ENCODE assay signal across 26 cellular contexts in genomic region chr9:111250836-111251452, GRCh38.
"Had no signal": no experiment of that assay in that cellular context is flagged by ENCODE, and none has a peak within 500 bp of the region (broad histone marks: within the 10 kb centered on the region; RNA-seq: fewer than 3 reads in every experiment).

No MANE protein-coding gene starts in this region.

- H3K9me3 Mint-ChIP-seq: effector memory CD8-positive, alpha-beta T cell; immature natural killer cell; memory B cell; mesothelial cell of epicardium; neural progenitor cell had no signal

- H3K4me1 ChIP-seq: esophagus muscularis mucosa, gastrocnemius medialis, left ventricle myocardium inferior, lower lobe of right lung, right atrium auricular region, sigmoid colon, stomach, transverse colon had no signal

- H3K27me3 Mint-ChIP-seq: dendritic cell treated with granulocyte-macrophage colony-stimulating factor and Interleukin-4, amounts not matched to agents 40 ng/mL and 50 ng/mL, for 4 days; effector memory CD8-positive, alpha-beta T cell; memory B cell had no signal

- H3K9me3 ChIP-seq: esophagus muscularis mucosa, gastrocnemius medialis, heart right ventricle, left ventricle myocardium inferior, lower lobe of right lung, ovary, right atrium auricular region, sigmoid colon, stomach, thoracic aorta, transverse colon had no signal

- H3K4me1 Mint-ChIP-seq: immature natural killer cell, memory B cell had no signal

- ATAC-seq: effector memory CD8-positive, alpha-beta T cell; gastrocnemius medialis; heart right ventricle; left cardiac atrium; lower lobe of right lung; natural killer cell treated with Interleukin-12 subunit alpha and Interleukin-12 subunit beta and Interleukin-15 and Interleukin-18, amount 100 ng/mL, for 72 hours had no signal

- H3K27me3 ChIP-seq: esophagus muscularis mucosa, gastrocnemius medialis, heart right ventricle, neural progenitor cell, ovary, right atrium auricular region, sigmoid colon, stomach, transverse colon had no signal

- H3K36me3 Mint-ChIP-seq: immature natural killer cell; memory B cell; mesothelial cell of epicardium; natural killer cell treated with Interleukin-12 subunit alpha and Interleukin-12 subunit beta and Interleukin-15 and Interleukin-18, amount 100 ng/mL, for 72 hours; neural progenitor cell had no signal

- H3K27ac Mint-ChIP-seq: dendritic cell treated with granulocyte-macrophage colony-stimulating factor and Interleukin-4, amounts not matched to agents 40 ng/mL and 50 ng/mL, for 4 days; effector memory CD8-positive, alpha-beta T cell; immature natural killer cell; memory B cell; mesothelial cell of epicardium; natural killer cell treated with Interleukin-12 subunit alpha and Interleukin-12 subunit beta and Interleukin-15 and Interleukin-18, amount 100 ng/mL, for 72 hours; neural progenitor cell had no signal

- H3K27ac ChIP-seq: epithelial cell of prostate, esophagus muscularis mucosa, gastrocnemius medialis, heart right ventricle, left ventricle myocardium inferior, lower lobe of right lung, neural progenitor cell, ovary, right atrium auricular region, sigmoid colon, skin epidermis, stomach, thoracic aorta, transverse colon had no signal

- H3K36me3 ChIP-seq: esophagus muscularis mucosa, gastrocnemius medialis, heart right ventricle, left ventricle myocardium inferior, lower lobe of right lung, neural progenitor cell, ovary, right atrium auricular region, sigmoid colon, stomach, thoracic aorta, transverse colon had no signal

- DNase-seq: effector memory CD8-positive, alpha-beta T cell; gastrocnemius medialis; heart right ventricle; immature natural killer cell; left cardiac atrium; left ventricle myocardium inferior; lower lobe of right lung; nucleus accumbens; ovary; sigmoid colon; stimulated activated CD4-positive, alpha-beta T cell treated with anti-CD3 and anti-CD28 coated beads, Interleukin-2, amount 100 ng/mL, for 24 hours; stimulated activated CD4-positive, alpha-beta T cell treated with anti-CD3 and anti-CD28 coated beads, Interleukin-4, amount 100 ng/mL, for 4 hours; stimulated activated naive CD4-positive, alpha-beta T cell; stomach; substantia nigra; transverse colon had no signal

- H3K4me3 Mint-ChIP-seq: dendritic cell treated with granulocyte-macrophage colony-stimulating factor and Interleukin-4, amounts not matched to agents 40 ng/mL and 50 ng/mL, for 4 days; effector memory CD8-positive, alpha-beta T cell; immature natural killer cell; memory B cell; mesothelial cell of epicardium; natural killer cell treated with Interleukin-12 subunit alpha and Interleukin-12 subunit beta and Interleukin-15 and Interleukin-18, amount 100 ng/mL, for 72 hours; neural progenitor cell had no signal

- H3K9ac ChIP-seq: neural progenitor cell had no signal

- H3K4me3 ChIP-seq: esophagus muscularis mucosa, gastrocnemius medialis, heart right ventricle, left ventricle myocardium inferior, lower lobe of right lung, neural progenitor cell, ovary, right atrium auricular region, sigmoid colon, skin epidermis, stomach, thoracic aorta, transverse colon had no signal
